ENCODE assay signal across 8 cellular contexts in genomic region chr19:44723952-44724319, GRCh38.
DNase-seq lines count a peak whose midpoint lies in the region; ATAC-seq and TF ChIP-seq lines count a peak whose summit lies in the region.

No MANE protein-coding gene starts in this region.

- POLR2A ChIA-PET in HEK293T (lab: Yijun Ruan, JAX): interaction anchor here (1.7 kb wide), 1 partner anchor 47 kb away, joined by 11 read pairs; no protein-coding TSS in a partner anchor

- DNase-seq in DMS53 (lab: John Stamatoyannopoulos, UW) (peak; percentile 86), HEK293T (ENCODE audit: extremely low spot score) (peak; percentile 85), NCI-H226 (peak; percentile 67), kidney tubule cell (ENCODE audit: low spot score) (peak; percentile 89)
- DNase-seq in activated CD4-positive, CD25-positive, alpha-beta regulatory T cell treated with anti-CD3 and anti-CD28 coated beads, Interleukin-2, amount 50 U/mL, for 72 hours: peak; percentile 81
- DNase-seq in central memory CD8-positive, alpha-beta T cell (ENCODE audit: low spot score in 2 of 2): peak; percentile 68 to 78
- DNase-seq in stimulated activated CD4-positive, alpha-beta T cell treated with anti-CD3 and anti-CD28 coated beads, Interleukin-1b, Interleukin-23, amount 100 ng/mL, for 1 hour (ENCODE audit: low read depth in 2 of 2): peak; percentile 55 to 60

- H3K27me3 Mint-ChIP-seq in central memory CD8-positive, alpha-beta T cell: peaks cover 15% of the 10 kb centered on the region

- ATAC-seq in central memory CD8-positive, alpha-beta T cell (replicated peaks; ENCODE audit: extremely low read depth, poor library complexity, severe bottlenecking): peak; percentile 85
- ATAC-seq in GM21619 (IDR thresholded peaks at IDR 0.05; ENCODE audit: unreplicated experiment): no peak

- peaks cover 20% of the 10 kb centered on the region for H3K4me1 Mint-ChIP-seq in central memory CD8-positive, alpha-beta T cell

- CTCF ChIA-PET in HEK293T (lab: Yijun Ruan, JAX): interaction anchor here (0.5 to 2.4 kb wide), 23 partner anchors 9 to 153 kb away, joined by 3 to 77 read pairs (median 4); partner anchors contain the start of gene NECTIN2

- no peak overlapping the region for H3K4me3 Mint-ChIP-seq in central memory CD8-positive, alpha-beta T cell

- no peaks in the 10 kb centered on the region for H3K9me3 Mint-ChIP-seq in central memory CD8-positive, alpha-beta T cell

- H3K36me3 Mint-ChIP-seq in central memory CD8-positive, alpha-beta T cell (ENCODE audit: insufficient read depth): peaks cover 9% of the 10 kb centered on the region

- H3K27ac Mint-ChIP-seq in central memory CD8-positive, alpha-beta T cell (ENCODE audit: low read depth): no peak overlapping the region

TF ChIP-seq in HEK293T, 16 proteins besides CTCF, POLR2A, EP300 and RAD21:
- TF ChIP-seq LEF1 (IDR thresholded peaks at IDR 0.05; ENCODE audit: borderline replicate concordance) (no peak), CTBP1 (IDR thresholded peaks at IDR 0.05; ENCODE audit: borderline replicate concordance) (no peak), ZNF384 (IDR thresholded peaks at IDR 0.05) (no peak), ARNT (IDR thresholded peaks at IDR 0.05) (no peak), BHLHE40 (IDR thresholded peaks at IDR 0.05; ENCODE audit: borderline replicate concordance) (no peak), NFRKB (IDR thresholded peaks at IDR 0.05) (no peak), TARDBP (IDR thresholded peaks at IDR 0.05) (no peak), HDGF (IDR thresholded peaks at IDR 0.05; ENCODE audit: borderline replicate concordance) (no peak), L3MBTL2 (conservative IDR thresholded peaks at IDR 0.05) (no peak), ELF4 (IDR thresholded peaks at IDR 0.05) (no peak), FOXK2 (IDR thresholded peaks at IDR 0.05) (no peak), SUZ12 (IDR thresholded peaks at IDR 0.05) (no peak), SP1 (IDR thresholded peaks at IDR 0.05) (no peak), FOXM1 (IDR thresholded peaks at IDR 0.05; ENCODE audit: borderline replicate concordance) (no peak), FOXA1 (IDR thresholded peaks at IDR 0.05) (no peak)
